ENCODE assay signal across 8 cellular contexts in the genomic region with DNA sequence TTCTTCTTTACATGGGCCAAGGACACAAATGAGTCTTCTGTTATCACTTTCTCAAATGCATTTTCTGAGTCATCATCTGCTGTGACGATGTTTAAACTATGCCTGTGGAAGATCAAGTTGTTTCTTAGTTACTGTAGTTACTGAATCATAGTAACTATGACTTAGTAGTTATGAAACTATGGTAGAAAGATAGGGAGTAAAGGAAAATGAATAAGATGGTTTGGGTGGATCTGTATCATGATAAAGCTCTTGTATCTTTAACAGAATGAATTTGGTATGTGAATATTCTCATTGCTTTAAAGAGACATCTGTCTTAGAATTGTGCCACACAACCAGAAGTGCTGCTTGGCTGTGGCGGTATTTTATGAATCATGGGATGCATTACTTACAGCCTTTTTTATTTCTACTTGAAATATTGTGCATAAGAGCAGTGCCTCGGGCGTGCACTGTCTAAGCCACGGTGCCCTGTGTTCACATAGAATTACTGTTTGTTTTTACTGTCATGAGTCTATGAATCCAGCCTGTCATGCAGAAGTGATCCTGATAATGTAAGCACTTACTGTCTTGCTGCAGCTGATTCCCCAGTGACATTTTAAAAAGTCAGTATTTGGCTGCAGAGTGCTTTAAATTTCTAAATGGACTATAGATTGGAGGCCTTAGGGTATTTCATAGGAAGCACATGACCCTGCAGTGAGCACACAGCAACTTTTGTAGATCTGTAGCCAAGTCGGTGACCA.
A peak's percentile ranks its signal among the peaks of the same experiment; 100 is the strongest.
DNase-seq lines count a peak whose midpoint lies in the region; ATAC-seq and TF ChIP-seq lines count a peak whose summit lies in the region.

No MANE protein-coding gene starts in this region.

- no peak overlapping the region for H3K27ac ChIP-seq in RWPE1
- no peak overlapping the region for H3K27ac ChIP-seq in trophoblast cell (ENCODE audit: low read depth, low read length)

- no peak overlapping the region for H3K9ac ChIP-seq in trophoblast cell (ENCODE audit: low read length)

- H3K79me2 ChIP-seq in trophoblast cell (ENCODE audit: control insufficient read depth, insufficient read depth, low read length, poor library complexity): no peaks in the 10 kb centered on the region

- H2BK120ac ChIP-seq in trophoblast cell (ENCODE audit: insufficient read depth, low read length, poor library complexity): no peak overlapping the region

- no peak overlapping the region for H2AFZ ChIP-seq in trophoblast cell (ENCODE audit: insufficient read depth, low read length, poor library complexity)

- no peak overlapping the region for H4K91ac ChIP-seq in trophoblast cell (ENCODE audit: low read depth, low read length)

- no peaks in the 10 kb centered on the region for H3K27me3 ChIP-seq in trophoblast cell (ENCODE audit: insufficient read depth, low read length)

- H3K4ac ChIP-seq in trophoblast cell (ENCODE audit: low read depth, low read length): no peak overlapping the region

- no peak overlapping the region for H4K8ac ChIP-seq in trophoblast cell (ENCODE audit: low read depth, low read length)

- POLR2A ChIA-PET in RWPE1 (lab: Yijun Ruan, JAX; ENCODE audit: low non-redundant PET): no interaction called here

- H3K18ac ChIP-seq in trophoblast cell (ENCODE audit: low read length): no peak overlapping the region

- no peak for TF ChIP-seq CTCF in RWPE1 (conservative IDR thresholded peaks at IDR 0.05; ENCODE audit: low read depth)

- H3K14ac ChIP-seq in trophoblast cell (ENCODE audit: low read length): no peak overlapping the region

- no peaks in the 10 kb centered on the region for H3K9me3 ChIP-seq in trophoblast cell (ENCODE audit: insufficient read depth, low read depth, low read length)

- no peak overlapping the region for H4K12ac ChIP-seq in trophoblast cell (ENCODE audit: low read depth, low read length)

- ATAC-seq in esophagus mucosa: peak; percentile 68
- no peak for ATAC-seq in GM19467 (IDR thresholded peaks at IDR 0.05; ENCODE audit: unreplicated experiment)
- no peak for ATAC-seq in HG02852 (IDR thresholded peaks at IDR 0.05; ENCODE audit: unreplicated experiment)

- H3K23ac ChIP-seq in trophoblast cell (ENCODE audit: low read length): no peak overlapping the region

- CTCF ChIA-PET in RWPE1 (lab: Yijun Ruan, JAX): interaction anchor here (0.5 kb wide), 1 partner anchor 12 kb away, joined by 3 read pairs; no protein-coding TSS in a partner anchor

- H2BK5ac ChIP-seq in trophoblast cell (ENCODE audit: low read depth, low read length, poor library complexity): no peak overlapping the region

- DNase-seq in GM03348 (ENCODE audit: low spot score) (peak; percentile 68), RWPE1 (ENCODE audit: low spot score) (peak; percentile 73), trophoblast cell (peak; percentile 90 to 95), DMS153 treated with DMSO at 0.1 percent for 48 hours (lab: John Stamatoyannopoulos, UW; ENCODE audit: unreplicated experiment) (no peak), NCI-H82 treated with DMSO at 0.1 percent for 48 hours (lab: John Stamatoyannopoulos, UW; ENCODE audit: unreplicated experiment) (no peak)

- H3K79me1 ChIP-seq in trophoblast cell (ENCODE audit: low read length): no peaks in the 10 kb centered on the region

- H2AK5ac ChIP-seq in trophoblast cell (ENCODE audit: low read length): no peak overlapping the region

- WGBS in trophoblast cell (ENCODE audit: extremely low coverage, insufficient coverage, insufficient read length): no CpG with 5 or more reads among the region's 6 CpGs

- H2BK12ac ChIP-seq in trophoblast cell (ENCODE audit: low read length): no peak overlapping the region

- H3K4me1 ChIP-seq in trophoblast cell (ENCODE audit: control insufficient read depth in 1 of 2, insufficient read depth in 2 of 2, low read length in 2 of 2): peaks cover 3 to 6% of the 10 kb centered on the region in 2 experiments

- H3K4me3 ChIP-seq in trophoblast cell (ENCODE audit: low read depth, low read length): no peak overlapping the region

- peaks cover 2 to 4% of the 10 kb centered on the region in 2 experiments for H3K36me3 ChIP-seq in trophoblast cell (ENCODE audit: control insufficient read depth in 1 of 2, insufficient read depth in 2 of 2, low read length in 2 of 2)

- no peak overlapping the region for H3K4me2 ChIP-seq in trophoblast cell (ENCODE audit: low read length)

Comparison
In these comparisons a context has a peak if more than half of its experiments do, and no peak if none do; other contexts are left out.
1. DNase-seq: peak in GM03348 (single experiment), RWPE1 (single experiment) and trophoblast cell (2 of 2); none in DMS153 treated with DMSO at 0.1 percent for 48 hours (single experiment) and NCI-H82 treated with DMSO at 0.1 percent for 48 hours (single experiment).